16 cellular contexts compared by ENCODE assay signal in genomic region chr2:145558617-145559350, GRCh38.
A peak's percentile ranks its signal among the peaks of the same experiment; 100 is the strongest.
DNase-seq lines count a peak whose midpoint lies in the region; ATAC-seq, FAIRE-seq and TF ChIP-seq lines count a peak whose summit lies in the region.
"Had no signal": no experiment of that assay in that cellular context is flagged by ENCODE, and none has a peak within 500 bp of the region (broad histone marks: within the 10 kb centered on the region; RNA-seq: fewer than 3 reads in every experiment).

No MANE protein-coding gene starts in this region.

- TF ChIP-seq CTCF in HepG2 (CRISPR knock-in tag; IDR thresholded peaks at IDR 0.05) (no peak), right lobe of liver (IDR thresholded peaks at IDR 0.05) (no peak), K562 (IDR thresholded peaks at IDR 0.05 in 2 of 3, conservative IDR thresholded peaks at IDR 0.05 in 1 of 3; ENCODE audit: insufficient read depth in 2 of 3, low read depth in 1 of 3, low read length in 3 of 3) (no peak), fibroblast of villous mesenchyme (IDR thresholded peaks at IDR 0.05; ENCODE audit: insufficient read depth, low read depth, low read length) (no peak)

- no peaks in the 10 kb centered on the region for H4K20me1 ChIP-seq in HepG2 (ENCODE audit: insufficient read depth, low read length)
- no peaks in the 10 kb centered on the region for H4K20me1 ChIP-seq in K562 (replicated peaks; ENCODE audit: control insufficient read depth, insufficient read depth, low read length)
- H4K20me1 ChIP-seq: BLaER1 had no signal

- H3K9ac ChIP-seq in HepG2 (ENCODE audit: insufficient read depth, low read depth, low read length) (no peak overlapping the region), K562 (ENCODE audit: insufficient read depth in 1 of 2, low read depth in 2 of 2, low read length in 2 of 2) (no peak overlapping the region)
- H3K9ac ChIP-seq: BLaER1 had no signal

- no peaks in the 10 kb centered on the region for H3K4me1 ChIP-seq in HepG2 (ENCODE audit: insufficient read depth, low read length)
- H3K4me1 ChIP-seq in right lobe of liver: no peaks in the 10 kb centered on the region
- no peaks in the 10 kb centered on the region for H3K4me1 ChIP-seq in K562 (replicated peaks in 1 of 2; ENCODE audit: control insufficient read depth in 2 of 2, insufficient read depth in 2 of 2, low read length in 2 of 2)
- H3K4me1 ChIP-seq: BLaER1 had no signal

- H3K27me3 ChIP-seq in HepG2 (ENCODE audit: control insufficient read depth in 1 of 2, insufficient read depth in 2 of 2, low read length in 2 of 2) (no peaks in the 10 kb centered on the region; a peak in 1 of 5 replicates), right lobe of liver (no peaks in the 10 kb centered on the region), K562 (ENCODE audit: control insufficient read depth in 2 of 2, insufficient read depth in 2 of 2, low read length in 2 of 2) (no peaks in the 10 kb centered on the region)
- H3K27me3 ChIP-seq: BLaER1 had no signal

- TF ChIP-seq RAD21 in HepG2 (CRISPR knock-in tag; IDR thresholded peaks at IDR 0.05) (no peak), K562 (CRISPR knock-in tag; conservative IDR thresholded peaks at IDR 0.05 in 1 of 2, IDR thresholded peaks at IDR 0.05 in 1 of 2) (no peak)

- H3K4me3 ChIP-seq in HepG2 (replicated peaks in 1 of 3; ENCODE audit: insufficient read depth in 1 of 3, low read depth in 2 of 3, low read length in 3 of 3) (no peak overlapping the region), right lobe of liver (no peak overlapping the region), K562 (no peak overlapping the region), fibroblast of villous mesenchyme (ENCODE audit: low read depth, low read length) (no peak overlapping the region)
- H3K4me3 ChIP-seq: BLaER1, GM12878, GM23338 had no signal

- intact Hi-C loops in HepG2 (cut with micrococcal nuclease; ENCODE audit: unreplicated experiment) (no loop called here), right lobe of liver (cut with DNase I) (no loop called here), K562 (cut with micrococcal nuclease) (no loop called here)

- CTCF ChIA-PET in HepG2 (lab: Yijun Ruan, JAX; ENCODE audit: low intra/inter-chr PET ratio, low total read pairs): no interaction called here
- CTCF ChIA-PET in K562 (lab: Yijun Ruan, JAX; ENCODE audit: low intra/inter-chr PET ratio): no interaction called here

- H3K36me3 ChIP-seq in HepG2 (replicated peaks in 1 of 2; ENCODE audit: control insufficient read depth in 1 of 2, insufficient read depth in 2 of 2, low read length in 2 of 2) (no peaks in the 10 kb centered on the region), right lobe of liver (no peaks in the 10 kb centered on the region), K562 (ENCODE audit: control insufficient read depth, insufficient read depth, low read length) (no peaks in the 10 kb centered on the region)
- H3K36me3 ChIP-seq: BLaER1 had no signal

- TF ChIP-seq POLR2A in HepG2 (IDR thresholded peaks at IDR 0.05; ENCODE audit: insufficient read depth in 1 of 2, low read depth in 2 of 2, low read length in 2 of 2) (no peak), right lobe of liver (IDR thresholded peaks at IDR 0.05) (no peak), K562 (conservative IDR thresholded peaks at IDR 0.05) (no peak)

- H3K27ac ChIP-seq in HepG2 (ENCODE audit: extremely low read length, insufficient read depth, low read length): no peak overlapping the region
- no peak overlapping the region for H3K27ac ChIP-seq in right lobe of liver
- no peak overlapping the region for H3K27ac ChIP-seq in K562 (ENCODE audit: extremely low read depth, low read depth, low read length)
- H3K27ac ChIP-seq: 22Rv1, BLaER1 had no signal

- no peaks in the 10 kb centered on the region for H3K9me3 ChIP-seq in HepG2 (ENCODE audit: low read length)
- no peaks in the 10 kb centered on the region for H3K9me3 ChIP-seq in right lobe of liver
- H3K9me3 ChIP-seq in K562 (replicated peaks; ENCODE audit: control insufficient read depth, insufficient read depth, low read depth, low read length): no peaks in the 10 kb centered on the region
- H3K9me3 ChIP-seq: BLaER1 had no signal

- H2AFZ ChIP-seq in HepG2 (ENCODE audit: low read length): no peak overlapping the region
- H2AFZ ChIP-seq in K562 (ENCODE audit: low read depth, low read length): no peak overlapping the region
- H2AFZ ChIP-seq: GM23338 had no signal

- H3K4me2 ChIP-seq in HepG2 (ENCODE audit: low read depth, low read length) (no peak overlapping the region), K562 (ENCODE audit: insufficient read depth, low read length) (no peak overlapping the region)
- H3K4me2 ChIP-seq: BLaER1, GM23338 had no signal

- ATAC-seq in HepG2 (no peak), right lobe of liver (no peak), K562 (no peak)
- ATAC-seq: GM12878, GM23338 had no signal

- POLR2A ChIA-PET in HepG2 (lab: Yijun Ruan, JAX): no interaction called here
- POLR2A ChIA-PET in K562 (lab: Yijun Ruan, JAX): no interaction called here

- 0% methylated on average over 1 of the region's 1 CpG for WGBS in HepG2 (ENCODE audit: low lambda C conversion rate)
- WGBS in right lobe of liver (ENCODE audit: insufficient coverage, low coverage, low lambda C conversion rate, missing lambda C conversion rate): 80% methylated on average over 1 of the region's 1 CpG
- WGBS in K562 (ENCODE audit: insufficient coverage, low coverage, missing lambda C conversion rate): 71% methylated on average over 1 of the region's 1 CpG

- H3K79me2 ChIP-seq in HepG2 (ENCODE audit: insufficient read depth, low read length) (no peaks in the 10 kb centered on the region), K562 (ENCODE audit: control insufficient read depth, insufficient read depth, low read length) (no peaks in the 10 kb centered on the region)

- in situ Hi-C loops in HepG2 (cut with HindIII; ENCODE audit: extremely low pct_ligation_motif_present, low pct_unique_long_range_greater_than_20kb): no loop called here
- in situ Hi-C loops in K562 (cut with MboI): no loop called here

- no peak for DNase-seq in HepG2 (ENCODE audit: low spot score)
- no peak for DNase-seq in right lobe of liver
- DNase-seq in K562 (ENCODE audit: extremely low read depth in 1 of 4, low spot score in 3 of 4): no peak
- peak; percentile 6 for DNase-seq in fibroblast of villous mesenchyme (ENCODE audit: low read depth)
- no peak for DNase-seq in SIG-M5 treated with dmso at 0.1 percent for 504 hours (lab: John Stamatoyannopoulos, UW; ENCODE audit: unreplicated experiment)
- DNase-seq in NCI-H774 (lab: John Stamatoyannopoulos, UW): no peak
- no peak for DNase-seq in inferior parietal cortex (ENCODE audit: extremely low spot score)
- DNase-seq: AML-193, DMS53, H7, KBM-7 had no signal

- FAIRE-seq in HepG2 (lab: Jason Lieb, UNC): no peak
- FAIRE-seq in K562 (lab: Jason Lieb, UNC): no peak
- FAIRE-seq: GM12878, GM18507 had no signal

- BruUV-seq in HepG2 (replicated peaks; lab: Mats Ljungman, UMichigan) (no TSS peak), K562 (replicated peaks; lab: Mats Ljungman, UMichigan) (no TSS peak)

- TF ChIP-seq EP300 in HepG2 (IDR thresholded peaks at IDR 0.05; ENCODE audit: low read depth in 2 of 2, low read length in 2 of 2): no peak
- TF ChIP-seq EP300 in HepG2 (CRISPR knock-in tag; IDR thresholded peaks at IDR 0.05; ENCODE audit: borderline replicate concordance): no peak
- no peak for TF ChIP-seq EP300 in K562 (IDR thresholded peaks at IDR 0.05; ENCODE audit: low read length)

- H3K9me1 ChIP-seq in K562 (ENCODE audit: control insufficient read depth, insufficient read depth, low read length): no peaks in the 10 kb centered on the region

TF ChIP-seq in HepG2, 621 proteins besides CTCF, POLR2A, EP300 and RAD21:
- TF ChIP-seq MAFF (IDR thresholded peaks at IDR 0.05; ENCODE audit: low read depth, low read length) (peak; percentile 77), CENPT (CRISPR knock-in tag; IDR thresholded peaks at IDR 0.05; ENCODE audit: low read depth) (no peak), MAFK (conservative IDR thresholded peaks at IDR 0.05 in 1 of 2, IDR thresholded peaks at IDR 0.05 in 1 of 2; ENCODE audit: low read length in 2 of 2) (peak; percentile 70 to 86)

TF ChIP-seq in K562, 482 proteins besides CTCF, POLR2A, EP300 and RAD21 (continues in another document):
- TF ChIP-seq MAFF (IDR thresholded peaks at IDR 0.05; ENCODE audit: low read length) (peak; percentile 18; the same call in 1 of the 2 replicates), C11orf30 (IDR thresholded peaks at IDR 0.05; ENCODE audit: low read depth) (peak; percentile 61), STAG1 (CRISPR knock-in tag; IDR thresholded peaks at IDR 0.05; ENCODE audit: borderline replicate concordance) (no peak)

Comparison
In these comparisons a context has a peak if more than half of its experiments do, and no peak if none do; other contexts are left out.
1. Of the 241 proteins assayed by ChIP-seq in both HepG2 and K562: peak only in HepG2: MAFK; only in K562: MAFG; in both: MAFF; in neither: 238.